Comparison of ENCODE assay signal across 12 cellular contexts in genomic region chr6:34560366-34561226, GRCh38. TPM values are rescaled to one million over a fixed set of nuclear protein-coding genes. Genes with fewer than 3 reads are reported as not detected.
A peak's percentile ranks its signal among the peaks of the same experiment; 100 is the strongest.
DNase-seq lines count a peak whose midpoint lies in the region; ATAC-seq, FAIRE-seq and TF ChIP-seq lines count a peak whose summit lies in the region.
"Had no signal": no experiment of that assay in that cellular context is flagged by ENCODE, and none has a peak within 500 bp of the region (broad histone marks: within the 10 kb centered on the region; RNA-seq: fewer than 3 reads in every experiment).

No MANE protein-coding gene starts in this region.

- H3K4me3 ChIP-seq in right atrium auricular region (no peak overlapping the region), PC-3 (ENCODE audit: low read length) (no peak overlapping the region), heart left ventricle (no peak overlapping the region), small intestine (ENCODE audit: low read depth in 1 of 2, low read length in 2 of 2) (no peak overlapping the region)
- H3K4me3 ChIP-seq: SJSA1 had no signal

- 28 to 44% (median 40%) methylated on average over 16 to 20 of the region's 20 CpGs for WGBS in heart left ventricle, 4 donors
- WGBS in small intestine, 3 donors: 57 to 71% (median 60%) methylated on average over 20 of the region's 20 CpGs

- CTCF ChIA-PET in PC-3 (lab: Charles Lee): interaction anchor here (0.6 kb wide), 1 partner anchor 365 kb away, joined by 3 read pairs; no protein-coding TSS in a partner anchor

- H3K36me3 Mint-ChIP-seq in osteocyte (ENCODE audit: unreplicated experiment): no peaks in the 10 kb centered on the region
- H3K36me3 Mint-ChIP-seq: naive B cell had no signal

- no peaks in the 10 kb centered on the region for H4K20me1 ChIP-seq in PC-3 (ENCODE audit: low read length)

- H3K4me2 ChIP-seq in PC-3 (ENCODE audit: low read length): no peak overlapping the region

- DNase-seq in Right ventricle myocardium superior: peak; percentile 58
- no peak for DNase-seq in right atrium auricular region (ENCODE audit: low spot score)
- no peak for DNase-seq in PC-3
- peak in 2 of 5 donors; percentile 43 to 61 for DNase-seq in heart left ventricle
- DNase-seq in osteocyte (ENCODE audit: extremely low spot score, unreplicated experiment): no peak
- DNase-seq in small intestine: no peak
- DNase-seq in 8988T: no peak
- DNase-seq in cerebellar nuclear complex (lab: John Stamatoyannopoulos, UW): no peak
- DNase-seq: activated gamma-delta T cell, C1 segment of cervical spinal cord, naive B cell had no signal

- H3K79me2 ChIP-seq in PC-3 (ENCODE audit: low read length): peaks cover 5% of the 10 kb centered on the region

- POLR2A ChIA-PET in PC-3 (lab: Charles Lee; ENCODE audit: unreplicated experiment): no interaction called here

- H2AFZ ChIP-seq in PC-3 (ENCODE audit: low read length): no peak overlapping the region

- no peak overlapping the region for H3K4me3 Mint-ChIP-seq in osteocyte (ENCODE audit: unreplicated experiment)

- no peaks in the 10 kb centered on the region for H3F3A ChIP-seq in PC-3 (ENCODE audit: low read length, unreplicated experiment)

- H3K4me1 ChIP-seq in right atrium auricular region: peaks cover 0 to 4% of the 10 kb centered on the region in 2 donors
- H3K4me1 ChIP-seq in PC-3 (ENCODE audit: insufficient read depth, low read length): peaks cover 12% of the 10 kb centered on the region
- H3K4me1 ChIP-seq in heart left ventricle: peaks cover 0 to 6% (median 0%) of the 10 kb centered on the region in 12 donors
- no peaks in the 10 kb centered on the region for H3K4me1 ChIP-seq in small intestine (ENCODE audit: control insufficient read depth in 2 of 2, insufficient read depth in 1 of 2, low read depth in 1 of 2, low read length in 1 of 2)
- H3K4me1 ChIP-seq: SJSA1 had no signal

- no peaks in the 10 kb centered on the region for H3K4me1 Mint-ChIP-seq in osteocyte (ENCODE audit: unreplicated experiment)

- H3K27me3 Mint-ChIP-seq in osteocyte (ENCODE audit: unreplicated experiment): no peaks in the 10 kb centered on the region
- H3K27me3 Mint-ChIP-seq: naive B cell had no signal

- BruUV-seq in PC-3 (replicated peaks; lab: Mats Ljungman, UMichigan): no TSS peak

- no peak overlapping the region for H3K9ac ChIP-seq in PC-3 (ENCODE audit: low read length)

- no peaks in the 10 kb centered on the region for H3K9me2 ChIP-seq in PC-3 (replicated peaks; ENCODE audit: low read length)

- intact Hi-C loops in Right ventricle myocardium superior (cut with DNase I): no loop called here
- intact Hi-C loops in PC-3 (cut with micrococcal nuclease): no loop called here
- intact Hi-C loops in heart left ventricle (cut with DNase I): no loop called here

- H3K9me3 ChIP-seq in right atrium auricular region (peaks cover 0 to 8% of the 10 kb centered on the region in 2 donors), PC-3 (ENCODE audit: low read length) (no peaks in the 10 kb centered on the region), heart left ventricle (peaks cover 0 to 9% (median 0%) of the 10 kb centered on the region in 12 donors), small intestine (ENCODE audit: control insufficient read depth, low read depth) (no peaks in the 10 kb centered on the region)
- H3K9me3 ChIP-seq: SJSA1 had no signal

- no peak for FAIRE-seq in small intestine (lab: Jason Lieb, UNC)

- no peak overlapping the region for H3K27ac Mint-ChIP-seq in osteocyte (ENCODE audit: unreplicated experiment)
- H3K27ac Mint-ChIP-seq: naive B cell had no signal

- peak overlapping the region in 1 of 2 donors; percentile 44 for H3K27ac ChIP-seq in right atrium auricular region
- no peak overlapping the region for H3K27ac ChIP-seq in PC-3 (ENCODE audit: low read length)
- peak overlapping the region in 1 of 12 donors; percentile 49 for H3K27ac ChIP-seq in heart left ventricle
- no peak overlapping the region for H3K27ac ChIP-seq in small intestine (ENCODE audit: low read depth in 1 of 2, low read length in 1 of 2)
- H3K27ac ChIP-seq: SJSA1 had no signal

- peak; percentile 71 for ATAC-seq in Right ventricle myocardium superior (ENCODE audit: poor library complexity)
- ATAC-seq in PC-3: peak; percentile 3; the same call in 1 of the 2 replicates
- ATAC-seq in heart left ventricle: peak in 3 of 4 donors; percentile 43 to 84 (median 49)

- H3K9me3 Mint-ChIP-seq in osteocyte (ENCODE audit: unreplicated experiment): no peaks in the 10 kb centered on the region

- no peak for TF ChIP-seq CTCF in right atrium auricular region (IDR thresholded peaks at IDR 0.05)
- TF ChIP-seq CTCF in PC-3 (conservative IDR thresholded peaks at IDR 0.05; ENCODE audit: low read depth, low read length): peak; percentile 28; the same call in 1 of the 2 replicates
- no peak for TF ChIP-seq CTCF in heart left ventricle (IDR thresholded peaks at IDR 0.05)
- TF ChIP-seq CTCF in osteocyte (IDR thresholded peaks at IDR 0.05): no peak

- H3K27me3 ChIP-seq in right atrium auricular region: no peaks in the 10 kb centered on the region
- H3K27me3 ChIP-seq in PC-3 (ENCODE audit: low read length): no peaks in the 10 kb centered on the region
- H3K27me3 ChIP-seq in heart left ventricle: peaks cover 0 to 26% (median 0%) of the 10 kb centered on the region in 9 donors
- no peaks in the 10 kb centered on the region for H3K27me3 ChIP-seq in small intestine (ENCODE audit: control insufficient read depth in 2 of 2, insufficient read depth in 2 of 2, low read length in 2 of 2)
- H3K27me3 ChIP-seq: SJSA1 had no signal

- H3K36me3 ChIP-seq in right atrium auricular region: no peaks in the 10 kb centered on the region
- no peaks in the 10 kb centered on the region for H3K36me3 ChIP-seq in PC-3 (ENCODE audit: low read depth, low read length)
- H3K36me3 ChIP-seq in heart left ventricle: no peaks in the 10 kb centered on the region
- H3K36me3 ChIP-seq in small intestine (ENCODE audit: control insufficient read depth in 2 of 2, insufficient read depth in 2 of 2, low read length in 2 of 2): no peaks in the 10 kb centered on the region
- H3K36me3 ChIP-seq: SJSA1 had no signal

- no peak for TF ChIP-seq POLR2A in heart left ventricle (IDR thresholded peaks at IDR 0.05)

RNA-seq across cellular contexts. Expression of gene SPDEF, which starts 4.5 kb away (rescaled TPM):
- total RNA-seq in Right ventricle myocardium superior (not detected), right atrium auricular region (under 1 TPM; 0.22 to 0.31 TPM), PC-3 (2014; rRNA removed) (190 and 205 TPM in 2 replicates), heart left ventricle (under 1 TPM in 7 of 9 donors, not detected in 2; 0.12 to 0.46 (median 0.31) TPM), osteocyte (not detected in 2 replicates)
- polyA plus RNA-seq in heart left ventricle (under 1 TPM; 0.15 to 0.23 TPM), small intestine (10 to 100 TPM; 10.9 to 20.6 (median 13.0) TPM)
- total RNA-seq: SJSA1 had no signal

Comparison
In these comparisons a context has a peak if more than half of its experiments do, and no peak if none do; other contexts are left out.
1. ATAC-seq: peak in every context shown above with its lines; median percentile 71 in Right ventricle myocardium superior; 49 in heart left ventricle; 3 in PC-3.
2. RNA of gene SPDEF, which starts 4.5 kb away (total RNA-seq): 190 to 205 TPM in PC-3; 0.22 to 0.31 TPM in right atrium auricular region, 0.12 to 0.46 TPM in heart left ventricle, not detected in Right ventricle myocardium superior (single experiment) and not detected in osteocyte; every median in the first group is over 100 times any median in the second.